ENCODE assay signal across 1 cellular context in genomic region chr2:144524190-144524957, GRCh38.
A peak's percentile ranks its signal among the peaks of the same experiment; 100 is the strongest.
TF ChIP-seq lines count a peak whose summit lies in the region.

No MANE protein-coding gene starts in this region.

TF ChIP-seq in K562, 482 proteins besides CTCF, POLR2A, EP300 and RAD21 (continued from another document):
- TF ChIP-seq, protein P1, sequence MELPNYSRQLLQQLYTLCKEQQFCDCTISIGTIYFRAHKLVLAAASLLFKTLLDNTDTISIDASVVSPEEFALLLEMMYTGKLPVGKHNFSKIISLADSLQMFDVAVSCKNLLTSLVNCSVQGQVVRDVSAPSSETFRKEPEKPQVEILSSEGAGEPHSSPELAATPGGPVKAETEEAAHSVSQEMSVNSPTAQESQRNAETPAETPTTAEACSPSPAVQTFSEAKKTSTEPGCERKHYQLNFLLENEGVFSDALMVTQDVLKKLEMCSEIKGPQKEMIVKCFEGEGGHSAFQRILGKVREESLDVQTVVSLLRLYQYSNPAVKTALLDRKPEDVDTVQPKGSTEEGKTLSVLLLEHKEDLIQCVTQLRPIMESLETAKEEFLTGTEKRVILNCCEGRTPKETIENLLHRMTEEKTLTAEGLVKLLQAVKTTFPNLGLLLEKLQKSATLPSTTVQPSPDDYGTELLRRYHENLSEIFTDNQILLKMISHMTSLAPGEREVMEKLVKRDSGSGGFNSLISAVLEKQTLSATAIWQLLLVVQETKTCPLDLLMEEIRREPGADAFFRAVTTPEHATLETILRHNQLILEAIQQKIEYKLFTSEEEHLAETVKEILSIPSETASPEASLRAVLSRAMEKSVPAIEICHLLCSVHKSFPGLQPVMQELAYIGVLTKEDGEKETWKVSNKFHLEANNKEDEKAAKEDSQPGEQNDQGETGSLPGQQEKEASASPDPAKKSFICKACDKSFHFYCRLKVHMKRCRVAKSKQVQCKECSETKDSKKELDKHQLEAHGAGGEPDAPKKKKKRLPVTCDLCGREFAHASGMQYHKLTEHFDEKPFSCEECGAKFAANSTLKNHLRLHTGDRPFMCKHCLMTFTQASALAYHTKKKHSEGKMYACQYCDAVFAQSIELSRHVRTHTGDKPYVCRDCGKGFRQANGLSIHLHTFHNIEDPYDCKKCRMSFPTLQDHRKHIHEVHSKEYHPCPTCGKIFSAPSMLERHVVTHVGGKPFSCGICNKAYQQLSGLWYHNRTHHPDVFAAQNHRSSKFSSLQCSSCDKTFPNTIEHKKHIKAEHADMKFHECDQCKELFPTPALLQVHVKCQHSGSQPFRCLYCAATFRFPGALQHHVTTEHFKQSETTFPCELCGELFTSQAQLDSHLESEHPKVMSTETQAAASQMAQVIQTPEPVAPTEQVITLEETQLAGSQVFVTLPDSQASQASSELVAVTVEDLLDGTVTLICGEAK (IDR thresholded peaks at IDR 0.05): peak; percentile 59
- TF ChIP-seq, protein P1 (CRISPR knock-in tag; IDR thresholded peaks at IDR 0.05): no peak
- no peak for TF ChIP-seq CEBPB (tag; IDR thresholded peaks at IDR 0.05)
- TF ChIP-seq CREB3L1 (IDR thresholded peaks at IDR 0.05; ENCODE audit: borderline replicate concordance, low read depth): no peak
- no peak for TF ChIP-seq LARP7 (IDR thresholded peaks at IDR 0.05)
- TF ChIP-seq NKRF (IDR thresholded peaks at IDR 0.05; ENCODE audit: borderline replicate concordance): peak; percentile 17; the same call in 1 of the 2 replicates
- TF ChIP-seq SMAD1 (IDR thresholded peaks at IDR 0.05; ENCODE audit: low read depth, low read length, partially characterized antibody): peak; percentile 5
- TF ChIP-seq ZNF668 (CRISPR knock-in tag; IDR thresholded peaks at IDR 0.05): no peak
- no peak for TF ChIP-seq BACH1 (tag; IDR thresholded peaks at IDR 0.05)
- no peak for TF ChIP-seq IRF9 (tag; IDR thresholded peaks at IDR 0.05)
- no peak for TF ChIP-seq HOXB6 (CRISPR knock-in tag; IDR thresholded peaks at IDR 0.05; ENCODE audit: borderline replicate concordance)
- peak; percentile 19; the same call in 1 of the 2 replicates for TF ChIP-seq FOSL1 (tag; conservative IDR thresholded peaks at IDR 0.05)
- TF ChIP-seq ZNF766 (CRISPR knock-in tag; conservative IDR thresholded peaks at IDR 0.05): no peak
- TF ChIP-seq POLR2G (IDR thresholded peaks at IDR 0.05; ENCODE audit: low read depth, low read length): peak; percentile 82
- no peak for TF ChIP-seq ZNF263 (CRISPR knock-in tag; IDR thresholded peaks at IDR 0.05; ENCODE audit: borderline replicate concordance)
- TF ChIP-seq, protein P2, sequence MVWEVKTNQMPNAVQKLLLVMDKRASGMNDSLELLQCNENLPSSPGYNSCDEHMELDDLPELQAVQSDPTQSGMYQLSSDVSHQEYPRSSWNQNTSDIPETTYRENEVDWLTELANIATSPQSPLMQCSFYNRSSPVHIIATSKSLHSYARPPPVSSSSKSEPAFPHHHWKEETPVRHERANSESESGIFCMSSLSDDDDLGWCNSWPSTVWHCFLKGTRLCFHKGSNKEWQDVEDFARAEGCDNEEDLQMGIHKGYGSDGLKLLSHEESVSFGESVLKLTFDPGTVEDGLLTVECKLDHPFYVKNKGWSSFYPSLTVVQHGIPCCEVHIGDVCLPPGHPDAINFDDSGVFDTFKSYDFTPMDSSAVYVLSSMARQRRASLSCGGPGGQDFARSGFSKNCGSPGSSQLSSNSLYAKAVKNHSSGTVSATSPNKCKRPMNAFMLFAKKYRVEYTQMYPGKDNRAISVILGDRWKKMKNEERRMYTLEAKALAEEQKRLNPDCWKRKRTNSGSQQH (CRISPR knock-in tag; IDR thresholded peaks at IDR 0.05): no peak
- no peak for TF ChIP-seq ZNF23 (CRISPR knock-in tag; IDR thresholded peaks at IDR 0.05)
- no peak for TF ChIP-seq MNT (conservative IDR thresholded peaks at IDR 0.05)
- TF ChIP-seq HMGN3 (IDR thresholded peaks at IDR 0.05; ENCODE audit: borderline replicate concordance, extremely low read depth, insufficient read length, low read depth, low read length): no peak
- TF ChIP-seq FOXA1 (IDR thresholded peaks at IDR 0.05; ENCODE audit: borderline replicate concordance): no peak
- TF ChIP-seq YY1 (IDR thresholded peaks at IDR 0.05; ENCODE audit: borderline replicate concordance in 1 of 3, control insufficient read depth in 1 of 3, extremely low read depth in 1 of 3, insufficient read depth in 3 of 3, insufficient read length in 1 of 3, insufficient replicate concordance in 2 of 3, low read depth in 1 of 3, low read length in 2 of 3): peak in 1 of 3 experiments; percentile 39
TF ChIP-seq in K562: peak in this region for 52.
